In the genomic region with DNA sequence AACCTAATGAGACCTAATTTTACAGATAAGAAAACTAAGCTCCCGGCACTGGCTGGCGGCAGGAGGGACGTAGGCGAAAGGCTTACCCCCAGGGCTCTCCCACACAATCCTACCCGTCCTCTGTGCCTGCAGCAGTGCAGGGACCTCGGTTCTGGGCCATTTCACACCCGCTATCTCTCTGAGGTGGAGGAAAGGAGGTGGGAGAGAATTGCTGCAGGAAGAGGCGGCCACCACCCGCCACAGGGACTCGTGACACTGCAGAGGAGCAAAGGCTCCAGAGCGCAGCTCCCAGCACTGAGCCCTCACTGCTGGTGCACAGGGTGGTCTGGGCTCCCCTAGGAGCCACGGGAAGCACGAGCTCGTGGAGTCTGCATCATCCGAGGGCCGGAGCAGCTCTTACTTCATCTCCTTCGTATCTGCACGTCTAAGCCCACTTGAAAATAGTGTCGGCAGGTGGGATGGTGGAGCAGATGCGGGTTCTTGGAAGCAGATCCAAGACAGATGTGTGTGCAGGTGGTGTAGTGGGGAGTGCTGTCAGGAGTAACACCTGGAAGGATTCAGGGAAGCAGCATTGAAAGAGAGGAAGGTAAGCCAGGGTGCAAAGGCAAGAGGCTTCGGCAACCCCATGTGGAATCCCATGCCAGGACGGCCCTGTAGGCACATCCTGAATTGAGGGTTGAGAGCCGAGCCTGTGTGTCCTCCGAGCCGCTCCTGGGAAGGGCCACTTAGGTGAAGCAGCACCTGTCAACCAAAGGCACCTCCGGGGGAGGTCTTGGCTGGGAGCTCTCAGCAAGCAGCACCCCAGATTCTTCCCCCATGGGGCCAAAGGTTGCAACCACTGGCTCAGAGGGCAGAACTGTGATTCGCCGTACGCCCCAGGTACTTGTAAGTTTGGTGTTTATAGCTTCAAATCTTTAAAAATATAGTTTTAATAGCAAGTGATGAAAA, we compare ENCODE assay signal across 16 cellular contexts.
DNase-seq lines count a peak whose midpoint lies in the region; ATAC-seq and TF ChIP-seq lines count a peak whose summit lies in the region.
"Had no signal": no experiment of that assay in that cellular context is flagged by ENCODE, and none has a peak within 500 bp of the region (broad histone marks: within the 10 kb centered on the region; RNA-seq: fewer than 3 reads in every experiment).

No MANE protein-coding gene starts in this region.

- CTCF ChIA-PET in activated CD4-positive, alpha-beta T cell treated with anti-CD3 and anti-CD28 coated beads for 36 hours (lab: Charles Lee) = no interaction called here

- H4K8ac ChIP-seq in neuronal stem cell (ENCODE audit: low read depth, low read length) = no peak overlapping the region

- H3K9me3 ChIP-seq in neuronal stem cell (replicated peaks in 1 of 2; ENCODE audit: control insufficient read depth in 2 of 2, insufficient read depth in 1 of 2, low read depth in 1 of 2, low read length in 2 of 2) = peaks cover 5 to 17% of the 10 kb centered on the region in 2 donors
- H3K9me3 ChIP-seq: BLaER1 treated with 17β-estradiol and CSF1 and Interleukin-3, amounts not matched to agents 10 nM and 100 nM had no signal

- no peaks in the 10 kb centered on the region for H3K79me1 ChIP-seq in neuronal stem cell (ENCODE audit: low read depth, low read length)

- H3K9me3 Mint-ChIP-seq in activated CD4-positive, alpha-beta T cell treated with anti-CD3 and anti-CD28 coated beads, Interleukin-2, amount 10 ng/mL, durations not matched to agents 24 days and 14 days = no peaks in the 10 kb centered on the region
- H3K9me3 Mint-ChIP-seq in activated CD4-positive, alpha-beta T cell treated with anti-CD3 and anti-CD28 coated beads for 36 hours (ENCODE audit: low read depth) = no peaks in the 10 kb centered on the region
- H3K9me3 Mint-ChIP-seq: CD4-positive, alpha-beta T cell had no signal

- intact Hi-C loops in activated CD4-positive, alpha-beta T cell treated with anti-CD3 and anti-CD28 coated beads, Interleukin-2, amount 10 ng/mL, durations not matched to agents 24 days and 14 days (cut with micrococcal nuclease) = no loop called here
- intact Hi-C loops in activated CD4-positive, alpha-beta T cell treated with anti-CD3 and anti-CD28 coated beads for 36 hours (cut with DNase I, micrococcal nuclease) = no loop called here

- no peak overlapping the region for H3K23ac ChIP-seq in neuronal stem cell (ENCODE audit: low read depth, low read length, poor library complexity)

- no peak overlapping the region for H3K9ac ChIP-seq in neuronal stem cell (ENCODE audit: low read depth, low read length, poor library complexity)
- H3K9ac ChIP-seq: BLaER1 treated with 17β-estradiol and CSF1 and Interleukin-3, amounts not matched to agents 10 nM and 100 nM had no signal

- no peak overlapping the region for H3K4me3 Mint-ChIP-seq in activated CD4-positive, alpha-beta T cell treated with anti-CD3 and anti-CD28 coated beads, Interleukin-2, amount 10 ng/mL, durations not matched to agents 24 days and 14 days
- H3K4me3 Mint-ChIP-seq in activated CD4-positive, alpha-beta T cell treated with anti-CD3 and anti-CD28 coated beads for 36 hours = no peak overlapping the region
- H3K4me3 Mint-ChIP-seq: CD4-positive, alpha-beta T cell had no signal

- peak overlapping the region; percentile 76 for H3K18ac ChIP-seq in neuronal stem cell (ENCODE audit: low read length)

- H2BK120ac ChIP-seq in neuronal stem cell (ENCODE audit: low read depth, low read length) = no peak overlapping the region

- in situ Hi-C loops in GM13977 (cut with MboI; ENCODE audit: low pct_unique_long_range_greater_than_20kb, low sequenced_read_pairs, unreplicated experiment) = no loop called here

- no peaks in the 10 kb centered on the region for H3K4me1 Mint-ChIP-seq in activated CD4-positive, alpha-beta T cell treated with anti-CD3 and anti-CD28 coated beads, Interleukin-2, amount 10 ng/mL, durations not matched to agents 24 days and 14 days
- H3K4me1 Mint-ChIP-seq in activated CD4-positive, alpha-beta T cell treated with anti-CD3 and anti-CD28 coated beads for 36 hours = no peaks in the 10 kb centered on the region

- H3K27me3 ChIP-seq in neuronal stem cell (ENCODE audit: control insufficient read depth in 3 of 3, insufficient read depth in 3 of 3, low read depth in 1 of 3, low read length in 3 of 3) = no peaks in the 10 kb centered on the region
- H3K27me3 ChIP-seq: BLaER1 treated with 17β-estradiol and CSF1 and Interleukin-3, amounts not matched to agents 10 nM and 100 nM had no signal

- no peak overlapping the region for H3K4me3 ChIP-seq in neuronal stem cell (ENCODE audit: low read length in 2 of 2)
- H3K4me3 ChIP-seq: BLaER1 treated with 17β-estradiol and CSF1 and Interleukin-3, amounts not matched to agents 10 nM and 100 nM had no signal

- H2AK5ac ChIP-seq in neuronal stem cell (ENCODE audit: low read depth, low read length) = peak overlapping the region; percentile 89

- H3K27me3 Mint-ChIP-seq in activated CD4-positive, alpha-beta T cell treated with anti-CD3 and anti-CD28 coated beads, Interleukin-2, amount 10 ng/mL, durations not matched to agents 24 days and 14 days = no peaks in the 10 kb centered on the region
- H3K27me3 Mint-ChIP-seq in activated CD4-positive, alpha-beta T cell treated with anti-CD3 and anti-CD28 coated beads for 36 hours = peaks cover 3% of the 10 kb centered on the region

- H2BK15ac ChIP-seq in neuronal stem cell (ENCODE audit: low read length) = peak overlapping the region; percentile 4

- H3K4me2 ChIP-seq in neuronal stem cell (ENCODE audit: insufficient read depth, low read length, poor library complexity, severe bottlenecking) = no peak overlapping the region
- H3K4me2 ChIP-seq: BLaER1 treated with 17β-estradiol and CSF1 and Interleukin-3, amounts not matched to agents 10 nM and 100 nM had no signal

- H4K91ac ChIP-seq in neuronal stem cell (ENCODE audit: low read depth, low read length, poor library complexity) = no peak overlapping the region

- H3K4ac ChIP-seq in neuronal stem cell (ENCODE audit: low read length) = no peak overlapping the region

- no peak overlapping the region for H3K27ac Mint-ChIP-seq in activated CD4-positive, alpha-beta T cell treated with anti-CD3 and anti-CD28 coated beads, Interleukin-2, amount 10 ng/mL, durations not matched to agents 24 days and 14 days
- H3K27ac Mint-ChIP-seq in activated CD4-positive, alpha-beta T cell treated with anti-CD3 and anti-CD28 coated beads for 36 hours = no peak overlapping the region
- H3K27ac Mint-ChIP-seq: CD4-positive, alpha-beta T cell had no signal

- H3K27ac ChIP-seq in neuronal stem cell (replicated peaks; ENCODE audit: low read length) = no peak overlapping the region
- H3K27ac ChIP-seq: BLaER1 treated with 17β-estradiol and CSF1 and Interleukin-3, amounts not matched to agents 10 nM and 100 nM; HL-60 had no signal

- no peak for TF ChIP-seq CTCF in GM13977 (IDR thresholded peaks at IDR 0.05; ENCODE audit: extremely low read depth, insufficient read depth, missing control alignments)

- H2BK12ac ChIP-seq in neuronal stem cell (ENCODE audit: low read length) = peak overlapping the region; percentile 89

- no peak overlapping the region for H2AFZ ChIP-seq in neuronal stem cell (ENCODE audit: low read length)

- no peak overlapping the region for H2BK5ac ChIP-seq in neuronal stem cell (ENCODE audit: low read length)

- no peaks in the 10 kb centered on the region for H3K36me3 Mint-ChIP-seq in activated CD4-positive, alpha-beta T cell treated with anti-CD3 and anti-CD28 coated beads, Interleukin-2, amount 10 ng/mL, durations not matched to agents 24 days and 14 days (ENCODE audit: low read depth)
- no peaks in the 10 kb centered on the region for H3K36me3 Mint-ChIP-seq in activated CD4-positive, alpha-beta T cell treated with anti-CD3 and anti-CD28 coated beads for 36 hours (ENCODE audit: low read depth)

- peak overlapping the region; percentile 1 for H3K14ac ChIP-seq in neuronal stem cell (ENCODE audit: low read length)

- ATAC-seq in activated CD4-positive, alpha-beta T cell treated with anti-CD3 and anti-CD28 coated beads for 36 hours = no peak
- ATAC-seq in GM18861 (IDR thresholded peaks at IDR 0.05; ENCODE audit: unreplicated experiment) (no peak), SK-N-SH treated with all-trans-retinoic acid at 6 μM for 48 hours (no peak), HG02763 (IDR thresholded peaks at IDR 0.05; ENCODE audit: unreplicated experiment) (no peak)

- H3K4me1 ChIP-seq in neuronal stem cell (ENCODE audit: control insufficient read depth in 2 of 2, insufficient read depth in 1 of 2, low read depth in 1 of 2, low read length in 2 of 2) = peaks cover 0 to 1% of the 10 kb centered on the region in 2 donors
- H3K4me1 ChIP-seq: BLaER1 treated with 17β-estradiol and CSF1 and Interleukin-3, amounts not matched to agents 10 nM and 100 nM had no signal

- no CpG with 5 or more reads among the region's 29 CpGs for WGBS in neuronal stem cell (ENCODE audit: extremely low coverage in 2 of 2, insufficient read length in 2 of 2, insufficient replicate concordance in 1 of 2), 2 donors

- no peaks in the 10 kb centered on the region for H3K36me3 ChIP-seq in neuronal stem cell (replicated peaks in 1 of 2; ENCODE audit: control insufficient read depth in 2 of 2, insufficient read depth in 2 of 2, low read length in 2 of 2)
- H3K36me3 ChIP-seq: BLaER1 treated with 17β-estradiol and CSF1 and Interleukin-3, amounts not matched to agents 10 nM and 100 nM had no signal

- peak; percentile 34 for DNase-seq in activated CD4-positive, alpha-beta T cell treated with anti-CD3 and anti-CD28 coated beads, Interleukin-2, amount 10 ng/mL, durations not matched to agents 24 days and 14 days
- DNase-seq in activated CD4-positive, alpha-beta T cell treated with anti-CD3 and anti-CD28 coated beads for 36 hours = no peak
- DNase-seq in GM13977 (ENCODE audit: low spot score) (peak; percentile 2), ecto neural progenitor cell (ENCODE audit: low spot score) (peak; percentile 39), neuronal stem cell (ENCODE audit: low spot score) (no peak)
- DNase-seq: ACHN; Calu3; CD4-positive, alpha-beta T cell; DMS 273 treated with DMSO at 0.1 percent for 48 hours; EL; HCEC 1CT had no signal

- POLR2A ChIA-PET in activated CD4-positive, alpha-beta T cell treated with anti-CD3 and anti-CD28 coated beads for 36 hours (lab: Charles Lee) = no interaction called here

TF ChIP-seq in SK-N-SH treated with all-trans-retinoic acid at 6 μM for 48 hours, 23 proteins besides CTCF, POLR2A, EP300 and RAD21 (continues in another document):
- TF ChIP-seq GLIS3 (CRISPR knock-in tag; IDR thresholded peaks at IDR 0.05) = no peak

Comparison
In these comparisons a context has a peak if more than half of its experiments do, and no peak if none do; other contexts are left out.
1. DNase-seq: peak in activated CD4-positive, alpha-beta T cell treated with anti-CD3 and anti-CD28 coated beads, Interleukin-2, amount 10 ng/mL, durations not matched to agents 24 days and 14 days (single experiment), GM13977 (single experiment) and ecto neural progenitor cell (single experiment); none in activated CD4-positive, alpha-beta T cell treated with anti-CD3 and anti-CD28 coated beads for 36 hours (single experiment) and neuronal stem cell (single experiment).